Comparison of ENCODE assay signal across 8 cellular contexts in the genomic region with DNA sequence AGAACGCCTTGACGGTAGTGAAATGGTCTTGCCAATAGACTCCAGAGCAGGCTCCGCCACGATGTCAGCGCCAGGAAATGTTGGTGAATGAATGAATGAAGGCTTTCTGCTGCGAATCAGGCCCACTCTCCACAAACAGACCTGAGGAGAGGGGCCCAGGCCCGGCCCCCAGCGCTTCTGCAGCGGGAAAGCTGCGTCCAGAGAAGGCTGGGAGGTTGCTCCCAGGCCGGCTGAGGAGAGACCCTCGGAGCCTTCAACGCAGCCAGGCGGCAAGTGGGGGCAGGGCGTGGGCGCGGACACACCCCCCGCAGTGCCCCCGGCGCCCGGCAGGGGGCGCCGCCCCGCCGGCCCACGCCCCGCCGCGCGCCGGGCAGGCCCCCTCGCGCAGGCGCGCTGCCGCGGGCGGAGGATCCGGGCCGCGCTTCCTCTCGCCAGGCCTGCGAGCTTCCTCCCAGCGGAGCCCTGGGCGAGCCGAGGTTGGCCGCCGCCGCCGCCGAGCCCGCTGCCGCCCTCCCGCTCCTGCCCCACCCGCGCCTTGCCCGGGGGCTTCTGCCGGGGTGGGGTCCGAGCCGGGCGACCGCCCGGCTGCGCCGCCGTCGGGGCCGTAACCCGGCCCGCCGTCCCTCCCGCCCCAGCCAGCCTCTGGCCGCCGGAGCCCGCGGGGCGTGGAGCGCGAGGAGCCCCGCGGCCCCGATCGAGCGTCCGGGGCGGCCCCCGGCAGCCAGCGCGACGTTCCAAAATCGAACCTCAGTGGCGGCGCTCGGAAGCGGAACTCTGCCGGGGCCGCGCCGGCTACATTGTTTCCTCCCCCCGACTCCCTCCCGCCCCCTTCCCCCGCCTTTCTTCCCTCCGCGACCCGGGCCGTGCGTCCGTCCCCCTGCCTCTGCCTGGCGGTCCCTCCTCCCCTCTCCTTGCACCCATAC. TPM values are rescaled to one million over a fixed set of nuclear protein-coding genes. Genes with fewer than 3 reads are reported as not detected.
DNase-seq lines count a peak whose midpoint lies in the region; ATAC-seq and TF ChIP-seq lines count a peak whose summit lies in the region.

Gene CSK (plus strand): TSS at position 408 of the 923 bp plus-strand sequence. CDS start 16,218 bp downstream, outside the sequence.

- H3K4me3 ChIP-seq in AG04450 (ENCODE audit: low read depth, low read length) (peak within 1 kb of the TSS; percentile 90), fibroblast of villous mesenchyme (ENCODE audit: low read depth, low read length) (peak within 1 kb of the TSS; percentile 63), testis (peak within 1 kb of the TSS; percentile 85 to 93)

- H3K9me3 ChIP-seq in AG04450 (ENCODE audit: control insufficient read depth, insufficient read depth, low read length) (no peaks in the 10 kb centered on the region), testis (no peaks in the 10 kb centered on the region)

- POLR2A ChIA-PET in AG04450 (lab: Yijun Ruan, JAX) = interaction anchor here (1.4 to 1.5 kb wide), 2 partner anchors 12 to 156 kb away, joined by 3 to 4 read pairs; partner anchors contain the start of gene COX5A

- peaks cover 48% of the 10 kb centered on the region for H3K4me1 ChIP-seq in testis

- no peaks in the 10 kb centered on the region for H3K36me3 ChIP-seq in testis (ENCODE audit: low read depth, missing control alignments)

- peaks cover 79% of the 10 kb centered on the region for H3K4me1 Mint-ChIP-seq in nephron progenitor cell

- no peaks in the 10 kb centered on the region for H3K9me3 Mint-ChIP-seq in nephron progenitor cell

- WGBS in testis, 2 donors = 0% methylated on average over 6 to 63 of the region's 109 CpGs

- no peaks in the 10 kb centered on the region for H3K27me3 ChIP-seq in AG04450 (ENCODE audit: control insufficient read depth, insufficient read depth, low read length)
- no peaks in the 10 kb centered on the region for H3K27me3 ChIP-seq in testis

- H3K27ac ChIP-seq in AG04450 (ENCODE audit: low read depth, low read length) (no peak within 1 kb of the TSS), testis (peak within 1 kb of the TSS; percentile 55 to 88)

- peak; percentile 43 for ATAC-seq in GM18511 (IDR thresholded peaks at IDR 0.05; ENCODE audit: unreplicated experiment)
- ATAC-seq in HG03565 (IDR thresholded peaks at IDR 0.05; ENCODE audit: unreplicated experiment) = peak; percentile 37

- DNase-seq in AG04450 (ENCODE audit: low read depth, low spot score) = no peak
- peak; percentile 94 for DNase-seq in RPMI8226
- DNase-seq in activated gamma-delta T cell treated with Interleukin-2 at 50 U/mL for 16 hours = peak; percentile 73
- DNase-seq in fibroblast of villous mesenchyme (ENCODE audit: low read depth) = peak; percentile 62
- DNase-seq in nephron progenitor cell = peak; percentile 84
- peak; percentile 68 for DNase-seq in testis

- CTCF ChIA-PET in AG04450 (lab: Charles Lee) = interaction anchor here (0.5 to 3.8 kb wide), 13 partner anchors 11 to 403 kb away, joined by 3 to 54 read pairs (median 5); no protein-coding TSS in a partner anchor

- peaks cover 3% of the 10 kb centered on the region for H3K27me3 Mint-ChIP-seq in nephron progenitor cell (ENCODE audit: low read depth, poor library complexity)

- peak within 1 kb of the TSS; percentile 90 for H3K4me3 Mint-ChIP-seq in nephron progenitor cell

- peak; percentile 48 for TF ChIP-seq CTCF in AG04450 (IDR thresholded peaks at IDR 0.05; ENCODE audit: low read depth, low read length)
- TF ChIP-seq CTCF in fibroblast of villous mesenchyme (IDR thresholded peaks at IDR 0.05; ENCODE audit: insufficient read depth, low read depth, low read length) = peak; percentile 52
- peak; percentile 33 for TF ChIP-seq CTCF in nephron progenitor cell (IDR thresholded peaks at IDR 0.05)
- peak; percentile 44 to 94 (median 52) for TF ChIP-seq CTCF in testis (IDR thresholded peaks at IDR 0.05)

- H3K36me3 Mint-ChIP-seq in nephron progenitor cell (ENCODE audit: low read depth) = peaks cover 4% of the 10 kb centered on the region

- intact Hi-C loops in testis (cut with DNase I; ENCODE audit: low total_unique reads) = loop anchor here (5.0 kb wide), 1 partner anchor 60 kb away; the partner anchor contains the start of gene ULK3

- H3K27ac Mint-ChIP-seq in nephron progenitor cell = no peak within 1 kb of the TSS

- TF ChIP-seq POLR2A in testis (IDR thresholded peaks at IDR 0.05) = no peak

RNA-seq across cellular contexts. Expression of gene CSK, which starts in this region (rescaled TPM):
- polyA plus RNA-seq in AG04450 (2011; rRNA removed) = 17.2 and 25.1 TPM in 2 replicates
- 31.2 and 46.0 TPM in 2 replicates for polyA minus RNA-seq in AG04450 (2011; rRNA and poly(A)+ RNA removed)
- 32.2 and 33.2 TPM in 2 replicates for total RNA-seq in fibroblast of villous mesenchyme
- 10 to 100 TPM; 41.5 to 43.1 TPM for total RNA-seq in testis
- polyA plus RNA-seq in testis (ENCODE audit: insufficient read depth, low read depth, low replicate concordance) = 45.6 TPM
